19 cellular contexts compared by ENCODE assay signal in the genomic region with DNA sequence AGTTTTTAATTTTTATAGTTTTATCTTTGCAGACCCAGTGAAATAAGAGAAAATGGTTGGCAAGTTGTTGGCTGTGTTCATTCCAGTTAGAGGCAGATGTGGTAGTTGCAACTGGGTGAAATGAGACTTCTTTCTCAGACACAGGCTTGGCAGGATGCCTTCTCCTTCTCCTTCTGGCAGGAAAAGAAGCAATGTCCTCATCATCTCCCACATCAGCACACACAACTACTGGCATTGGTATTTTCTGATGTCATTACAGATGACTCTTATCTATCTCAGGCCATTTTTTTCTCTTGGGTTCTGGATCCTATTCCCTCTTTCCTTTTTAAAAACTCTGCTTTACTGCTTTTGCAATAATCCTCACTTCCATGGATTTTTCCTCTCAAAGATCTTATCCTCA.
DNase-seq lines count a peak whose midpoint lies in the region; ATAC-seq and TF ChIP-seq lines count a peak whose summit lies in the region.
"Had no signal": no experiment of that assay in that cellular context is flagged by ENCODE, and none has a peak within 500 bp of the region (broad histone marks: within the 10 kb centered on the region; RNA-seq: fewer than 3 reads in every experiment).

No MANE protein-coding gene starts in this region.

- no peaks in the 10 kb centered on the region for H3K9me3 ChIP-seq in left ventricle myocardium inferior (replicated peaks)
- H3K9me3 ChIP-seq in aorta (ENCODE audit: control insufficient read depth, low read length), result no peaks in the 10 kb centered on the region

- no peaks in the 10 kb centered on the region for H3K4me1 ChIP-seq in left ventricle myocardium inferior
- H3K4me1 ChIP-seq in aorta (ENCODE audit: control insufficient read depth in 1 of 2, insufficient read depth in 2 of 2, low read length in 2 of 2), result no peaks in the 10 kb centered on the region

- H3K36me3 Mint-ChIP-seq in chondrocyte (ENCODE audit: low read depth), result peaks cover 5% of the 10 kb centered on the region
- H3K36me3 Mint-ChIP-seq: activated CD8-positive, alpha-beta memory T cell treated with anti-CD3 and anti-CD28 coated beads, Interleukin-2, amount 10 ng/mL, durations not matched to agents 7 days and 5 days; type B pancreatic cell had no signal

- TF ChIP-seq CTCF in brain microvascular endothelial cell (IDR thresholded peaks at IDR 0.05; ENCODE audit: low read depth, low read length, missing control alignments) (no peak), left ventricle myocardium inferior (IDR thresholded peaks at IDR 0.05; ENCODE audit: borderline replicate concordance) (no peak), GM20000 (IDR thresholded peaks at IDR 0.05; ENCODE audit: extremely low read depth, missing control alignments) (no peak), chondrocyte (IDR thresholded peaks at IDR 0.05) (no peak)

- DNase-seq in DMS 273 (lab: John Stamatoyannopoulos, UW; ENCODE audit: unreplicated experiment), result peak; percentile 9
- DNase-seq in DMS 273 treated with DMSO at 0.1 percent for 48 hours (lab: John Stamatoyannopoulos, UW), result no peak
- DNase-seq in brain microvascular endothelial cell, result peak; percentile 97
- DNase-seq in left ventricle myocardium inferior, result no peak
- peak in 1 of 2 donors; percentile 44 for DNase-seq in aorta
- no peak for DNase-seq in GM20000 (ENCODE audit: low spot score)
- DNase-seq in chondrocyte (ENCODE audit: low spot score), result no peak
- DNase-seq: activated CD8-positive, alpha-beta memory T cell treated with anti-CD3 and anti-CD28 coated beads, Interleukin-2, amount 10 ng/mL, durations not matched to agents 7 days and 5 days; NCI-H1105 treated with DMSO at 0.1 percent for 48 hours; NCI-H345; nephron progenitor cell; PC-9; stimulated activated CD4-positive, alpha-beta T cell treated with anti-CD3 and anti-CD28 coated beads, Interleukin-2, amount 100 ng/mL, for 48 hours had no signal

- in situ Hi-C loops in brain microvascular endothelial cell (cut with HindIII; ENCODE audit: low pct_ligation_motif_present, low sequenced_read_pairs), result no loop called here

- no peaks in the 10 kb centered on the region for H3K9me3 Mint-ChIP-seq in chondrocyte (ENCODE audit: low read depth)
- H3K9me3 Mint-ChIP-seq: nephron progenitor cell, type B pancreatic cell had no signal

- no peak overlapping the region for H3K4me3 Mint-ChIP-seq in chondrocyte (ENCODE audit: unreplicated experiment)
- H3K4me3 Mint-ChIP-seq: activated CD8-positive, alpha-beta memory T cell treated with anti-CD3 and anti-CD28 coated beads, Interleukin-2, amount 10 ng/mL, durations not matched to agents 7 days and 5 days; central memory CD8-positive, alpha-beta T cell; nephron progenitor cell; type B pancreatic cell had no signal

- intact Hi-C loops in left ventricle myocardium inferior (cut with micrococcal nuclease), result no loop called here
- intact Hi-C loops in aorta (cut with DNase I), result no loop called here

- no peaks in the 10 kb centered on the region for H3K27me3 ChIP-seq in brain microvascular endothelial cell (replicated peaks)
- H3K27me3 ChIP-seq in left ventricle myocardium inferior (ENCODE audit: low read depth), result no peaks in the 10 kb centered on the region
- no peaks in the 10 kb centered on the region for H3K27me3 ChIP-seq in aorta (ENCODE audit: control insufficient read depth in 1 of 2, insufficient read depth in 2 of 2, low read length in 1 of 2)

- H3K4me3 ChIP-seq in brain microvascular endothelial cell (ENCODE audit: low read depth, low read length) (no peak overlapping the region), left ventricle myocardium inferior (no peak overlapping the region), aorta (ENCODE audit: low read length in 2 of 2) (no peak overlapping the region)
- H3K4me3 ChIP-seq: lung, PC-9 had no signal

- H3K27ac Mint-ChIP-seq in chondrocyte (ENCODE audit: unreplicated experiment), result no peak overlapping the region
- H3K27ac Mint-ChIP-seq: activated CD8-positive, alpha-beta memory T cell treated with anti-CD3 and anti-CD28 coated beads, Interleukin-2, amount 10 ng/mL, durations not matched to agents 7 days and 5 days; nephron progenitor cell; type B pancreatic cell had no signal

- ATAC-seq in aorta (ENCODE audit: low FRiP score) (peak; percentile 55), GM18520 (IDR thresholded peaks at IDR 0.05; ENCODE audit: unreplicated experiment) (no peak)
- ATAC-seq: activated CD8-positive, alpha-beta memory T cell treated with anti-CD3 and anti-CD28 coated beads, Interleukin-2, amount 10 ng/mL, durations not matched to agents 7 days and 5 days had no signal

- H3K27me3 Mint-ChIP-seq in chondrocyte (ENCODE audit: low read depth), result no peaks in the 10 kb centered on the region
- H3K27me3 Mint-ChIP-seq: activated CD8-positive, alpha-beta memory T cell treated with anti-CD3 and anti-CD28 coated beads, Interleukin-2, amount 10 ng/mL, durations not matched to agents 7 days and 5 days; central memory CD8-positive, alpha-beta T cell; type B pancreatic cell had no signal

- H3K4me1 Mint-ChIP-seq in chondrocyte (ENCODE audit: low read depth), result peaks cover 7% of the 10 kb centered on the region
- H3K4me1 Mint-ChIP-seq: activated CD8-positive, alpha-beta memory T cell treated with anti-CD3 and anti-CD28 coated beads, Interleukin-2, amount 10 ng/mL, durations not matched to agents 7 days and 5 days; central memory CD8-positive, alpha-beta T cell; nephron progenitor cell had no signal

- H3K36me3 ChIP-seq in brain microvascular endothelial cell (replicated peaks) (no peaks in the 10 kb centered on the region), left ventricle myocardium inferior (no peaks in the 10 kb centered on the region), aorta (ENCODE audit: control insufficient read depth in 1 of 2, insufficient read depth in 2 of 2, low read length in 1 of 2) (no peaks in the 10 kb centered on the region)

- H3K27ac ChIP-seq in brain microvascular endothelial cell (peak overlapping the region; percentile 78), left ventricle myocardium inferior (replicated peaks) (peak overlapping the region; percentile 20), aorta (ENCODE audit: low read depth in 1 of 2, low read length in 2 of 2) (no peak overlapping the region)
- H3K27ac ChIP-seq: 22Rv1, epithelial cell of prostate, PC-9 had no signal

Comparison
In these comparisons a context has a peak if more than half of its experiments do, and no peak if none do; other contexts are left out.
1. DNase-seq: peak in DMS 273 (single experiment) and brain microvascular endothelial cell (single experiment); none in DMS 273 treated with DMSO at 0.1 percent for 48 hours (single experiment), left ventricle myocardium inferior (single experiment), GM20000 (single experiment) and chondrocyte (single experiment).
2. H3K27ac ChIP-seq: peak in brain microvascular endothelial cell (single experiment) and left ventricle myocardium inferior (single experiment); none in aorta (0 of 2).